ENCODE assay signal across 1 cellular context in genomic region chr7:103344453-103345149, GRCh38.
A peak's percentile ranks its signal among the peaks of the same experiment; 100 is the strongest.
TF ChIP-seq lines count a peak whose summit lies in the region.

DNAJC2 (minus strand) TSS chr7:103344767; CDS start chr7:103344622, 145 bp downstream.

TF ChIP-seq in K562, 482 proteins besides CTCF, POLR2A, EP300 and RAD21 (continued from another document and continues in another):
- TF ChIP-seq NONO (IDR thresholded peaks at IDR 0.05; ENCODE audit: low read depth in 2 of 2, low read length in 1 of 2) (peak in 1 of 2 experiments; percentile 63; a peak in 1 of 4 replicates), PHTF2 (CRISPR knock-in tag; IDR thresholded peaks at IDR 0.05) (no peak), ZFX (CRISPR knock-in tag; IDR thresholded peaks at IDR 0.05) (peak; percentile 82), POLR2G (IDR thresholded peaks at IDR 0.05; ENCODE audit: low read depth, low read length) (peak; percentile 96), ZNF41 (CRISPR knock-in tag; conservative IDR thresholded peaks at IDR 0.05) (no peak), ZNF511 (CRISPR knock-in tag; IDR thresholded peaks at IDR 0.05) (peak; percentile 97), GATAD2B (IDR thresholded peaks at IDR 0.05; ENCODE audit: borderline replicate concordance) (peak; percentile 74), ZBTB11 (CRISPR knock-in tag; IDR thresholded peaks at IDR 0.05) (peak; percentile 95 to 99 (median 99)), ILK (tag; IDR thresholded peaks at IDR 0.05; ENCODE audit: borderline replicate concordance, low read depth) (no peak), TRIM25 (IDR thresholded peaks at IDR 0.05; ENCODE audit: borderline replicate concordance) (no peak), KLF13 (tag; IDR thresholded peaks at IDR 0.05; ENCODE audit: borderline replicate concordance, low read depth) (peak; percentile 85), NR4A1 (CRISPR knock-in tag; IDR thresholded peaks at IDR 0.05) (0 out of 2 replicates have a peak, but pooled peaks have one; percentile 63), NR4A1 (tag; IDR thresholded peaks at IDR 0.05) (peak; percentile 71; the same call in 1 of the 2 replicates), CBX3 (IDR thresholded peaks at IDR 0.05; ENCODE audit: borderline replicate concordance in 1 of 2, low read length in 2 of 2) (peak in 1 of 2 experiments; percentile 94; a peak in 2 of 3 replicates), BRCA1 (IDR thresholded peaks at IDR 0.05) (no peak), BRCA1 (CRISPR knock-in tag; IDR thresholded peaks at IDR 0.05) (no peak), MITF (IDR thresholded peaks at IDR 0.05) (no peak), ILF3 (IDR thresholded peaks at IDR 0.05; ENCODE audit: borderline replicate concordance) (peak; percentile 84; the same call in 1 of the 2 replicates), SIN3B (IDR thresholded peaks at IDR 0.05; ENCODE audit: low read depth) (peak; percentile 83), THRAP3 (IDR thresholded peaks at IDR 0.05; ENCODE audit: borderline replicate concordance) (no peak), PHB (CRISPR knock-in tag; IDR thresholded peaks at IDR 0.05) (no peak), POLR3G (IDR thresholded peaks at IDR 0.05; ENCODE audit: extremely low read depth, insufficient read length, insufficient replicate concordance) (no peak), ZNF431 (CRISPR knock-in tag; IDR thresholded peaks at IDR 0.05) (peak; percentile 32), XRCC5 (IDR thresholded peaks at IDR 0.05; ENCODE audit: low read depth, low read length) (peak; percentile 81), NR3C1 (CRISPR knock-in tag; IDR thresholded peaks at IDR 0.05) (no peak), ZSCAN29 (IDR thresholded peaks at IDR 0.05) (no peak), GMEB1 (CRISPR knock-in tag; IDR thresholded peaks at IDR 0.05) (peak; percentile 73), RBM14 (IDR thresholded peaks at IDR 0.05; ENCODE audit: borderline replicate concordance, insufficient read depth, low read depth, low read length) (no peak), NR2C2 (CRISPR knock-in tag; IDR thresholded peaks at IDR 0.05) (peak; percentile 88), NR2C2 (tag; IDR thresholded peaks at IDR 0.05) (peak; percentile 97), AFF4 (CRISPR knock-in tag; IDR thresholded peaks at IDR 0.05) (no peak), LCOR (CRISPR knock-in tag; IDR thresholded peaks at IDR 0.05) (no peak), NCOA1 (IDR thresholded peaks at IDR 0.05; ENCODE audit: low read depth) (peak; percentile 97), TRIM24 (IDR thresholded peaks at IDR 0.05) (peak in 1 of 2 experiments; percentile 97; a peak in 2 of 4 replicates), MAZ (CRISPR knock-in tag; conservative IDR thresholded peaks at IDR 0.05 in 1 of 2, IDR thresholded peaks at IDR 0.05 in 1 of 2) (peak; percentile 95 to 99), THRB (CRISPR knock-in tag; conservative IDR thresholded peaks at IDR 0.05) (no peak), ZNF23 (CRISPR knock-in tag; IDR thresholded peaks at IDR 0.05) (no peak), TFAP4 (CRISPR knock-in tag; IDR thresholded peaks at IDR 0.05; ENCODE audit: borderline replicate concordance) (peak; percentile 69; the same call in 1 of the 2 replicates), HNRNPL (IDR thresholded peaks at IDR 0.05; ENCODE audit: low read depth, low read length) (no peak), CEBPZ (IDR thresholded peaks at IDR 0.05; ENCODE audit: borderline replicate concordance, low read depth, low read length) (no peak), ZBTB7A (IDR thresholded peaks at IDR 0.05; ENCODE audit: borderline replicate concordance, control insufficient read depth, low read depth, low read length) (peak; percentile 64)
